ENCODE assay signal across 1 cellular context in genomic region chr15:60635507-60636352, GRCh38.
TF ChIP-seq lines count a peak whose summit lies in the region.

No MANE protein-coding gene starts in this region.

TF ChIP-seq in GM12878, 131 proteins besides CTCF, POLR2A, EP300 and RAD21 (continued from another document and continues in another):
- TF ChIP-seq ZBTB11 (CRISPR knock-in tag; IDR thresholded peaks at IDR 0.05) (no peak), SIN3A (IDR thresholded peaks at IDR 0.05; ENCODE audit: low read depth, low read length) (no peak), POU2F2 (IDR thresholded peaks at IDR 0.05; ENCODE audit: borderline replicate concordance, low read depth, low read length) (peak; percentile 71; the same call in 2 of the 3 replicates), FOS (IDR thresholded peaks at IDR 0.05; ENCODE audit: borderline replicate concordance, extremely low read depth, insufficient read length) (no peak), TBL1XR1 (IDR thresholded peaks at IDR 0.05; ENCODE audit: low read depth, low read length) (peak; percentile 42; the same call in 1 of the 2 replicates), BHLHE40 (IDR thresholded peaks at IDR 0.05; ENCODE audit: borderline replicate concordance in 1 of 2, low read depth in 2 of 2, low read length in 1 of 2) (no peak), SMAD1 (IDR thresholded peaks at IDR 0.05; ENCODE audit: low read depth, partially characterized antibody) (no peak), PRDM15 (CRISPR knock-in tag; IDR thresholded peaks at IDR 0.05) (no peak), JUND (IDR thresholded peaks at IDR 0.05; ENCODE audit: low read depth, low read length) (no peak), YBX1 (IDR thresholded peaks at IDR 0.05) (no peak), PBX3 (IDR thresholded peaks at IDR 0.05; ENCODE audit: insufficient replicate concordance, low read depth, low read length) (no peak), IKZF1 (conservative IDR thresholded peaks at IDR 0.05) (peak; percentile 86), ZNF384 (IDR thresholded peaks at IDR 0.05; ENCODE audit: borderline replicate concordance, low read depth, low read length) (no peak), ZNF274 (IDR thresholded peaks at IDR 0.05; ENCODE audit: insufficient read depth, insufficient read length) (no peak), ZNF592 (IDR thresholded peaks at IDR 0.05) (no peak), KDM1A (IDR thresholded peaks at IDR 0.05; ENCODE audit: borderline replicate concordance) (no peak), NFXL1 (IDR thresholded peaks at IDR 0.05; ENCODE audit: borderline replicate concordance) (no peak), MEF2A (IDR thresholded peaks at IDR 0.05; ENCODE audit: insufficient read depth, low read depth, low read length) (peak; percentile 79), TCF3 (IDR thresholded peaks at IDR 0.05; ENCODE audit: borderline replicate concordance, insufficient read depth, low read depth, low read length) (peak; percentile 49; the same call in 1 of the 2 replicates), ZBTB33 (IDR thresholded peaks at IDR 0.05) (no peak), KLF5 (IDR thresholded peaks at IDR 0.05; ENCODE audit: partially characterized antibody) (no peak), BCL11A (IDR thresholded peaks at IDR 0.05; ENCODE audit: low read depth, low read length) (peak; percentile 94), MTA3 (IDR thresholded peaks at IDR 0.05; ENCODE audit: borderline replicate concordance, low read length) (peak; percentile 96), RUNX3 (IDR thresholded peaks at IDR 0.05; ENCODE audit: low read length) (peak; percentile 99), FOXM1 (IDR thresholded peaks at IDR 0.05; ENCODE audit: low read depth, low read length) (peak; percentile 89; the same call in 1 of the 2 replicates), MTA2 (IDR thresholded peaks at IDR 0.05; ENCODE audit: low read depth) (peak; percentile 69), GABPA (IDR thresholded peaks at IDR 0.05; ENCODE audit: low read depth) (0 out of 2 replicates have a peak, but pooled peaks have one; percentile 25)
- TF ChIP-seq, protein P1, sequence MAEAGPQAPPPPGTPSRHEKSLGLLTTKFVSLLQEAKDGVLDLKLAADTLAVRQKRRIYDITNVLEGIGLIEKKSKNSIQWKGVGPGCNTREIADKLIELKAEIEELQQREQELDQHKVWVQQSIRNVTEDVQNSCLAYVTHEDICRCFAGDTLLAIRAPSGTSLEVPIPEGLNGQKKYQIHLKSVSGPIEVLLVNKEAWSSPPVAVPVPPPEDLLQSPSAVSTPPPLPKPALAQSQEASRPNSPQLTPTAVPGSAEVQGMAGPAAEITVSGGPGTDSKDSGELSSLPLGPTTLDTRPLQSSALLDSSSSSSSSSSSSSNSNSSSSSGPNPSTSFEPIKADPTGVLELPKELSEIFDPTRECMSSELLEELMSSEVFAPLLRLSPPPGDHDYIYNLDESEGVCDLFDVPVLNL (IDR thresholded peaks at IDR 0.05; ENCODE audit: low read depth, low read length) = no peak
- TF ChIP-seq, protein P2, sequence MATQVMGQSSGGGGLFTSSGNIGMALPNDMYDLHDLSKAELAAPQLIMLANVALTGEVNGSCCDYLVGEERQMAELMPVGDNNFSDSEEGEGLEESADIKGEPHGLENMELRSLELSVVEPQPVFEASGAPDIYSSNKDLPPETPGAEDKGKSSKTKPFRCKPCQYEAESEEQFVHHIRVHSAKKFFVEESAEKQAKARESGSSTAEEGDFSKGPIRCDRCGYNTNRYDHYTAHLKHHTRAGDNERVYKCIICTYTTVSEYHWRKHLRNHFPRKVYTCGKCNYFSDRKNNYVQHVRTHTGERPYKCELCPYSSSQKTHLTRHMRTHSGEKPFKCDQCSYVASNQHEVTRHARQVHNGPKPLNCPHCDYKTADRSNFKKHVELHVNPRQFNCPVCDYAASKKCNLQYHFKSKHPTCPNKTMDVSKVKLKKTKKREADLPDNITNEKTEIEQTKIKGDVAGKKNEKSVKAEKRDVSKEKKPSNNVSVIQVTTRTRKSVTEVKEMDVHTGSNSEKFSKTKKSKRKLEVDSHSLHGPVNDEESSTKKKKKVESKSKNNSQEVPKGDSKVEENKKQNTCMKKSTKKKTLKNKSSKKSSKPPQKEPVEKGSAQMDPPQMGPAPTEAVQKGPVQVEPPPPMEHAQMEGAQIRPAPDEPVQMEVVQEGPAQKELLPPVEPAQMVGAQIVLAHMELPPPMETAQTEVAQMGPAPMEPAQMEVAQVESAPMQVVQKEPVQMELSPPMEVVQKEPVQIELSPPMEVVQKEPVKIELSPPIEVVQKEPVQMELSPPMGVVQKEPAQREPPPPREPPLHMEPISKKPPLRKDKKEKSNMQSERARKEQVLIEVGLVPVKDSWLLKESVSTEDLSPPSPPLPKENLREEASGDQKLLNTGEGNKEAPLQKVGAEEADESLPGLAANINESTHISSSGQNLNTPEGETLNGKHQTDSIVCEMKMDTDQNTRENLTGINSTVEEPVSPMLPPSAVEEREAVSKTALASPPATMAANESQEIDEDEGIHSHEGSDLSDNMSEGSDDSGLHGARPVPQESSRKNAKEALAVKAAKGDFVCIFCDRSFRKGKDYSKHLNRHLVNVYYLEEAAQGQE (IDR thresholded peaks at IDR 0.05; ENCODE audit: low read depth, low read length) = no peak
